8 cellular contexts compared by ENCODE assay signal in genomic region chr9:21434202-21435014, GRCh38. TPM values are rescaled to one million over a fixed set of nuclear protein-coding genes. Genes with fewer than 3 reads are reported as not detected.
A peak's percentile ranks its signal among the peaks of the same experiment; 100 is the strongest.
DNase-seq lines count a peak whose midpoint lies in the region; ATAC-seq and TF ChIP-seq lines count a peak whose summit lies in the region.

No MANE protein-coding gene starts in this region.

- peak; percentile 33 for DNase-seq in COLO829 (ENCODE audit: low spot score)
- no peak for DNase-seq in H9
- DNase-seq in body of pancreas: peak; percentile 49 to 70 (median 59)
- no peak for DNase-seq in lung (ENCODE audit: low spot score)
- DNase-seq in ureter (ENCODE audit: low spot score): peak; percentile 50
- no peak for DNase-seq in A172 (ENCODE audit: low spot score)

- H2AFZ ChIP-seq in H9 (ENCODE audit: low read length) (no peak overlapping the region), OCI-LY3 (ENCODE audit: low read depth, low read length) (no peak overlapping the region)

- H4K91ac ChIP-seq in H9 (ENCODE audit: insufficient read length, low read depth, low read length): no peak overlapping the region

- intact Hi-C loops in body of pancreas (cut with DNase I): no loop called here

- TF ChIP-seq CTCF in H9 (conservative IDR thresholded peaks at IDR 0.05) (peak; percentile 72), OCI-LY3 (IDR thresholded peaks at IDR 0.05; ENCODE audit: low read depth, low read length) (peak; percentile 74), body of pancreas (IDR thresholded peaks at IDR 0.05) (peak in 6 of 7 experiments; percentile 36 to 57 (median 47)), lung (IDR thresholded peaks at IDR 0.05; ENCODE audit: control extremely low read depth, extremely low read depth) (peak; percentile 2)

- H3K9ac ChIP-seq in H9 (ENCODE audit: extremely low read depth, insufficient read length, low read length) (no peak overlapping the region), OCI-LY3 (ENCODE audit: low read length) (no peak overlapping the region)

- no peak overlapping the region for H3K18ac ChIP-seq in H9 (ENCODE audit: insufficient read length, low read depth, low read length)

- H3K79me2 ChIP-seq in H9 (ENCODE audit: insufficient read depth, low read length) (no peaks in the 10 kb centered on the region), OCI-LY3 (ENCODE audit: low read length) (no peaks in the 10 kb centered on the region)

- H3K36me3 Mint-ChIP-seq in H9 (ENCODE audit: insufficient read depth in 1 of 3, low read depth in 3 of 3): no peaks in the 10 kb centered on the region

- no peaks in the 10 kb centered on the region; a peak in 1 of 5 replicates for H3K9me3 Mint-ChIP-seq in H9

- no peak overlapping the region for H3K4me3 ChIP-seq in OCI-LY3 (ENCODE audit: low read length)
- H3K4me3 ChIP-seq in body of pancreas: no peak overlapping the region
- no peak overlapping the region for H3K4me3 ChIP-seq in lung

- H2BK120ac ChIP-seq in H9 (ENCODE audit: low read depth, low read length, poor library complexity, severe bottlenecking): no peak overlapping the region

- no peaks in the 10 kb centered on the region for H3K27me3 Mint-ChIP-seq in H9 (ENCODE audit: low read depth)

- H3K4me1 ChIP-seq in H9 (ENCODE audit: insufficient read depth, low read length) (no peaks in the 10 kb centered on the region; the same call in 1 of the 2 replicates), OCI-LY3 (ENCODE audit: low read length) (peaks cover 6% of the 10 kb centered on the region), body of pancreas (no peaks in the 10 kb centered on the region), lung (ENCODE audit: control insufficient read depth in 2 of 2, insufficient read depth in 2 of 2, low read length in 2 of 2) (no peaks in the 10 kb centered on the region)

- H3K27me3 ChIP-seq in H9 (ENCODE audit: insufficient read depth, low read length) (no peaks in the 10 kb centered on the region), OCI-LY3 (ENCODE audit: low read depth, low read length) (peaks cover 80% of the 10 kb centered on the region), body of pancreas (no peaks in the 10 kb centered on the region), lung (ENCODE audit: control insufficient read depth, insufficient read depth) (peaks cover 9% of the 10 kb centered on the region)

- no peak for TF ChIP-seq POLR2A in body of pancreas (IDR thresholded peaks at IDR 0.05)

- H3K36me3 ChIP-seq in OCI-LY3 (replicated peaks; ENCODE audit: low read depth, low read length) (no peaks in the 10 kb centered on the region), body of pancreas (replicated peaks in 1 of 2; ENCODE audit: insufficient read depth in 1 of 2, low read depth in 2 of 2) (no peaks in the 10 kb centered on the region), lung (ENCODE audit: control insufficient read depth in 2 of 2, insufficient read depth in 2 of 2, low read length in 2 of 2) (no peaks in the 10 kb centered on the region)

- ATAC-seq in body of pancreas: peak; percentile 53
- no peak for ATAC-seq in lung (ENCODE audit: insufficient read depth, low FRiP score)
- no peak for ATAC-seq in HG02970 (IDR thresholded peaks at IDR 0.05; ENCODE audit: low FRiP score, unreplicated experiment)

- no peak overlapping the region for H2AK5ac ChIP-seq in H9 (ENCODE audit: insufficient read length, low read length)

- no peak overlapping the region for H4K8ac ChIP-seq in H9 (replicated peaks; ENCODE audit: insufficient read length, low read depth, low read length)

- H3K14ac ChIP-seq in H9 (ENCODE audit: insufficient read depth, low read length): no peak overlapping the region

- no peak overlapping the region for H2BK5ac ChIP-seq in H9 (ENCODE audit: insufficient read length, low read length)

- H3K4me3 Mint-ChIP-seq in H9: no peak overlapping the region

- H2BK20ac ChIP-seq in H9 (ENCODE audit: low read depth, low read length, poor library complexity, severe bottlenecking): no peak overlapping the region

- H3K79me1 ChIP-seq in H9 (ENCODE audit: insufficient read depth, low read depth, low read length, poor library complexity, severe bottlenecking): no peaks in the 10 kb centered on the region

- H3K27ac ChIP-seq in H9 (ENCODE audit: insufficient read length, low read depth, low read length) (no peak overlapping the region), OCI-LY3 (ENCODE audit: low read length) (no peak overlapping the region), body of pancreas (no peak overlapping the region), lung (ENCODE audit: low read depth in 1 of 2, low read length in 1 of 2) (no peak overlapping the region)

- no peak overlapping the region for H3K56ac ChIP-seq in H9 (ENCODE audit: insufficient read length, low read depth, low read length)

- no peak overlapping the region for H3K4ac ChIP-seq in H9 (ENCODE audit: low read depth, low read length)

- H2BK12ac ChIP-seq in H9 (ENCODE audit: insufficient read length, low read depth, low read length): no peak overlapping the region

- no peak overlapping the region for H3K23ac ChIP-seq in H9 (ENCODE audit: insufficient read length, low read depth, low read length)

- H3K9me3 ChIP-seq in H9 (ENCODE audit: control insufficient read depth, low read depth, low read length) (no peaks in the 10 kb centered on the region), OCI-LY3 (ENCODE audit: insufficient read depth, low read length) (no peaks in the 10 kb centered on the region), body of pancreas (no peaks in the 10 kb centered on the region), lung (ENCODE audit: control insufficient read depth in 2 of 2, insufficient read depth in 1 of 2, low read length in 1 of 2) (no peaks in the 10 kb centered on the region)

- no peak overlapping the region for H2BK15ac ChIP-seq in H9 (ENCODE audit: low read depth, low read length)

- no CpG with 5 or more reads among the region's 9 CpGs for WGBS in H9 (ENCODE audit: extremely low coverage, insufficient read length, low lambda C conversion rate)
- 39 to 42% methylated on average over 9 of the region's 9 CpGs for WGBS in body of pancreas, 2 donors
- 57 to 62% methylated on average over 9 of the region's 9 CpGs for WGBS in lung, 2 donors

- no peaks in the 10 kb centered on the region for H3K23me2 ChIP-seq in H9 (ENCODE audit: insufficient read length, low read depth, low read length, poor library complexity, severe bottlenecking)

- no peak overlapping the region for H4K5ac ChIP-seq in H9 (ENCODE audit: insufficient read length, low read depth, low read length)

- H3K4me1 Mint-ChIP-seq in H9: peaks cover 4 to 8% of the 10 kb centered on the region in 2 experiments

- H3K27ac Mint-ChIP-seq in H9: no peak overlapping the region

- H3K4me2 ChIP-seq in H9 (ENCODE audit: insufficient read depth, insufficient read length, low read length) (no peak overlapping the region), OCI-LY3 (ENCODE audit: low read length) (no peak overlapping the region)

- H3T11ph ChIP-seq in H9 (ENCODE audit: low read length): no peak overlapping the region

- H4K20me1 ChIP-seq in H9 (ENCODE audit: control insufficient read depth, insufficient read depth, insufficient read length) (no peaks in the 10 kb centered on the region), OCI-LY3 (ENCODE audit: insufficient read depth, low read length) (peaks cover 19% of the 10 kb centered on the region)

RNA-seq across cellular contexts. Expression of gene IFNA1, which starts 5.8 kb away (rescaled TPM):
- not detected in 2 replicates for total RNA-seq in H9 (2021)
- total RNA-seq in body of pancreas: not detected
- total RNA-seq in lung: not detected
- polyA plus RNA-seq in lung: under 1 TPM in 1 of 2 donors, not detected in 1; 0.22 TPM
- total RNA-seq in ureter: not detected
- not detected in 2 replicates for total RNA-seq in A172 (2014; rRNA removed; shearing (Covaris generic))

RNA-seq across cellular contexts. Expression of gene IFNA8, which starts 25.5 kb away (rescaled TPM):
- total RNA-seq in H9 (2021) (not detected in 2 replicates), body of pancreas (not detected), lung (not detected), ureter (not detected)
- not detected for polyA plus RNA-seq in lung
- total RNA-seq in A172 (2014; rRNA removed; shearing (Covaris generic)): not detected in 2 replicates

RNA-seq across cellular contexts. Expression of gene IFNE, which starts 47.7 kb away (rescaled TPM):
- total RNA-seq in H9 (2021) (not detected in 2 replicates), body of pancreas (under 1 TPM in 1 of 2 donors, not detected in 1; 0.26 TPM), lung (not detected), ureter (5.4 TPM)
- under 1 TPM in 1 of 2 donors, not detected in 1; 0.20 TPM for polyA plus RNA-seq in lung
- total RNA-seq in A172 (2014; rRNA removed; shearing (Covaris generic)): not detected in 2 replicates

RNA-seq across cellular contexts. Expression of gene IFNA2, which starts 49.2 kb away (rescaled TPM):
- total RNA-seq in H9 (2021): not detected in 2 replicates
- not detected for total RNA-seq in body of pancreas
- total RNA-seq in lung: not detected
- not detected for polyA plus RNA-seq in lung
- not detected for total RNA-seq in ureter
- total RNA-seq in A172 (2014; rRNA removed; shearing (Covaris generic)): not detected in 2 replicates

Comparison
In these comparisons a context has a peak if more than half of its experiments do, and no peak if none do; other contexts are left out.
1. DNase-seq: peak in COLO829 (single experiment), body of pancreas (4 of 4) and ureter (single experiment); none in H9 (single experiment), lung (single experiment) and A172 (single experiment).
2. CTCF ChIP-seq: peak in every context shown above with its lines; median percentile 74 in OCI-LY3; 72 in H9; 47 in body of pancreas; 2 in lung.